Comparison of ENCODE assay signal across 2 cellular contexts in the genomic region with DNA sequence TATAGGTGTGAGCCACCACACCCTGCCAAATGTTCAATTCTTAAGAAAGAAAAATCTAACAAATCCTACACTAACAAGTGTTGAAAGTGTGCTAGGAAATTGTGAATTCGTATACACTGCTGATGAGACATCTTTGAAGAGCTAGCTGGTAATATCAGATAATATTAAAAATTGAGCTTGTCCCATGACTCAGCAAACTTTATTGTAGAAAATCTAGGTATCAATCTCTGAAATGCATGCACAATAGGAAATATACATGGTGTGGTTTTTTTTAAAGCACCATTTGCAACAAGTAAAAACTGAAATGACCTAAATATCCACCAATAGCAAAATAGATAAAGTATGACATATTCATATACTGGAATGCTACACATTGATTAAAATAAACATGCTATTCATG.
TF ChIP-seq lines count a peak whose summit lies in the region.

No MANE protein-coding gene starts in this region.

TF ChIP-seq in HepG2, 621 proteins besides CTCF, POLR2A, EP300 and RAD21 (continued from another document):
- TF ChIP-seq IKZF4 (CRISPR knock-in tag; IDR thresholded peaks at IDR 0.05; ENCODE audit: borderline replicate concordance, low read depth, not compliant biosample characterization) = no peak
- no peak for TF ChIP-seq IRX3 (CRISPR knock-in tag; IDR thresholded peaks at IDR 0.05; ENCODE audit: borderline replicate concordance, low read depth)
- TF ChIP-seq MATR3 (CRISPR knock-in tag; IDR thresholded peaks at IDR 0.05) = no peak
- no peak for TF ChIP-seq ZNF547 (CRISPR knock-in tag; IDR thresholded peaks at IDR 0.05)
- TF ChIP-seq NR2C2 (CRISPR knock-in tag; IDR thresholded peaks at IDR 0.05; ENCODE audit: borderline replicate concordance) = no peak
- TF ChIP-seq MAFF (IDR thresholded peaks at IDR 0.05; ENCODE audit: low read depth, low read length) = 0 out of 2 replicates have a peak, but pooled peaks have one; percentile 15
- TF ChIP-seq AGO1 (IDR thresholded peaks at IDR 0.05; ENCODE audit: low read depth, low read length, poor library complexity, severe bottlenecking) = no peak
- TF ChIP-seq SYNCRIP (IDR thresholded peaks at IDR 0.05; ENCODE audit: insufficient read depth, low read depth, low read length) = no peak
- no peak for TF ChIP-seq GTF2F1 (IDR thresholded peaks at IDR 0.05; ENCODE audit: low read length)
- no peak for TF ChIP-seq SMC3 (IDR thresholded peaks at IDR 0.05; ENCODE audit: low read length)
- no peak for TF ChIP-seq ZSCAN25 (CRISPR knock-in tag; IDR thresholded peaks at IDR 0.05)
- peak in 1 of 2 experiments; percentile 46; a peak in 2 of 4 replicates for TF ChIP-seq MAFK (conservative IDR thresholded peaks at IDR 0.05 in 1 of 2, IDR thresholded peaks at IDR 0.05 in 1 of 2; ENCODE audit: low read length in 2 of 2)
- no peak for TF ChIP-seq ZFYVE20 (CRISPR knock-in tag; IDR thresholded peaks at IDR 0.05; ENCODE audit: borderline replicate concordance, low read depth)
- no peak for TF ChIP-seq ZNF124 (CRISPR knock-in tag; IDR thresholded peaks at IDR 0.05)
- TF ChIP-seq ZNF792 (CRISPR knock-in tag; IDR thresholded peaks at IDR 0.05) = no peak
- no peak for TF ChIP-seq ZNF678 (CRISPR knock-in tag; IDR thresholded peaks at IDR 0.05)
- TF ChIP-seq HNRNPUL1 (IDR thresholded peaks at IDR 0.05; ENCODE audit: low read depth, low read length) = no peak
- no peak for TF ChIP-seq ZNF703 (CRISPR knock-in tag; IDR thresholded peaks at IDR 0.05; ENCODE audit: borderline replicate concordance)

TF ChIP-seq in K562, 482 proteins besides CTCF, POLR2A, EP300 and RAD21 (continued from another document):
- TF ChIP-seq, protein P1, sequence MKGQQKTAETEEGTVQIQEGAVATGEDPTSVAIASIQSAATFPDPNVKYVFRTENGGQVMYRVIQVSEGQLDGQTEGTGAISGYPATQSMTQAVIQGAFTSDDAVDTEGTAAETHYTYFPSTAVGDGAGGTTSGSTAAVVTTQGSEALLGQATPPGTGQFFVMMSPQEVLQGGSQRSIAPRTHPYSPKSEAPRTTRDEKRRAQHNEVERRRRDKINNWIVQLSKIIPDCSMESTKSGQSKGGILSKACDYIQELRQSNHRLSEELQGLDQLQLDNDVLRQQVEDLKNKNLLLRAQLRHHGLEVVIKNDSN (CRISPR knock-in tag; IDR thresholded peaks at IDR 0.05) = no peak
- no peak for TF ChIP-seq NRF1 (conservative IDR thresholded peaks at IDR 0.05 in 1 of 2, IDR thresholded peaks at IDR 0.05 in 1 of 2)
